In the genomic region with DNA sequence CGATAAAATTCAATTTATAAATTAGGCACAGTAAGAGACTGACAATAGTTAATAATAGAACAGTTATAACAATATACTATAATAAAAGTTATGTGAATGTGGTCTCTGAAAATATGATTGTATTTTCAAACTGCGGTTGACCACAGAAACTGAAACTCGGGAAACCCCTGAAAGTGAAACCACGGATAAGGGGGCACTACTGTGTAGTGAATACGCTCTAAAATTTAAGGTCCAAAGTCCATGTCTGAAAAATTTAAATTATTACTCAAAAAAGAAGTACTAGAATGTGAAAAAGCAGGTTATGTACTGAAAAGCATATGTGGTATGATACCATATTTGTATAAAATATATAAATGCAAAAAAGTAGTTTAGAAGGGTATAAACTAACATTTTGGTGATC, we compare ENCODE assay signal across 1 cellular context.
TF ChIP-seq lines count a peak whose summit lies in the region.

No MANE protein-coding gene starts in this region.

TF ChIP-seq in IMR-90, 13 proteins besides CTCF, POLR2A, EP300 and RAD21 (continued from another document):
- TF ChIP-seq, protein P1, sequence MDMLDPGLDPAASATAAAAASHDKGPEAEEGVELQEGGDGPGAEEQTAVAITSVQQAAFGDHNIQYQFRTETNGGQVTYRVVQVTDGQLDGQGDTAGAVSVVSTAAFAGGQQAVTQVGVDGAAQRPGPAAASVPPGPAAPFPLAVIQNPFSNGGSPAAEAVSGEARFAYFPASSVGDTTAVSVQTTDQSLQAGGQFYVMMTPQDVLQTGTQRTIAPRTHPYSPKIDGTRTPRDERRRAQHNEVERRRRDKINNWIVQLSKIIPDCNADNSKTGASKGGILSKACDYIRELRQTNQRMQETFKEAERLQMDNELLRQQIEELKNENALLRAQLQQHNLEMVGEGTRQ (IDR thresholded peaks at IDR 0.05; ENCODE audit: low read depth, low read length), result no peak
- no peak for TF ChIP-seq FOS (IDR thresholded peaks at IDR 0.05; ENCODE audit: low read depth, low read length)
- TF ChIP-seq NFE2L2 (IDR thresholded peaks at IDR 0.05; ENCODE audit: low read depth, low read length), result no peak
- TF ChIP-seq BHLHE40 (IDR thresholded peaks at IDR 0.05; ENCODE audit: low read depth, low read length), result no peak
- no peak for TF ChIP-seq MAZ (IDR thresholded peaks at IDR 0.05; ENCODE audit: borderline replicate concordance, low read depth, low read length)
